In genomic region chr1:21059021-21059420, GRCh38 we compare ENCODE assay signal across 24 cellular contexts.
"Had no signal": no experiment of that assay in that cellular context is flagged by ENCODE, and none has a peak within 500 bp of the region (broad histone marks: within the 10 kb centered on the region; RNA-seq: fewer than 3 reads in every experiment).

No MANE protein-coding gene starts in this region.

- H3K36me3 ChIP-seq: brain microvascular endothelial cell, tibial nerve, uterus had no signal

- H2AFZ ChIP-seq: hepatocyte had no signal

- H3K36me3 Mint-ChIP-seq: activated CD4-positive, alpha-beta memory T cell treated with anti-CD3 and anti-CD28 coated beads for 36 hours; activated naive CD8-positive, alpha-beta T cell treated with anti-CD3 and anti-CD28 coated beads for 36 hours; natural killer cell treated with Interleukin-12 subunit alpha and Interleukin-12 subunit beta and Interleukin-15 and Interleukin-18, amount 100 ng/mL, for 72 hours had no signal

- ATAC-seq: activated T-helper 17 cell treated with anti-CD3 and anti-CD28 coated beads, Interleukin-2, amount 50 U/mL, for 72 hours; esophagus mucosa; natural killer cell treated with Interleukin-12 subunit alpha and Interleukin-12 subunit beta and Interleukin-15 and Interleukin-18, amount 100 ng/mL, for 72 hours; T-cell had no signal

- H3K4me3 Mint-ChIP-seq: activated B cell treated with CpG ODN at 0.5 μM for 24 hours; activated CD4-positive, alpha-beta memory T cell treated with anti-CD3 and anti-CD28 coated beads for 36 hours; activated naive CD8-positive, alpha-beta T cell treated with anti-CD3 and anti-CD28 coated beads for 36 hours; activated T-helper 17 cell treated with anti-CD3 and anti-CD28 coated beads, Interleukin-2, amount 50 U/mL, for 72 hours; natural killer cell treated with Interleukin-12 subunit alpha and Interleukin-12 subunit beta and Interleukin-15 and Interleukin-18, amount 100 ng/mL, for 72 hours; T-cell had no signal

- H3K27ac ChIP-seq: brain microvascular endothelial cell, hepatocyte, tibial nerve, uterus had no signal

- H3K4me1 ChIP-seq: uterus had no signal

- H3K27ac Mint-ChIP-seq: activated B cell treated with CpG ODN at 0.5 μM for 24 hours; activated CD4-positive, alpha-beta memory T cell treated with anti-CD3 and anti-CD28 coated beads for 36 hours; activated naive CD8-positive, alpha-beta T cell treated with anti-CD3 and anti-CD28 coated beads for 36 hours; activated T-helper 17 cell treated with anti-CD3 and anti-CD28 coated beads, Interleukin-2, amount 50 U/mL, for 72 hours; natural killer cell treated with Interleukin-12 subunit alpha and Interleukin-12 subunit beta and Interleukin-15 and Interleukin-18, amount 100 ng/mL, for 72 hours had no signal

- H3K4me1 Mint-ChIP-seq: activated B cell treated with CpG ODN at 0.5 μM for 24 hours; activated naive CD8-positive, alpha-beta T cell treated with anti-CD3 and anti-CD28 coated beads for 36 hours; activated T-helper 17 cell treated with anti-CD3 and anti-CD28 coated beads, Interleukin-2, amount 50 U/mL, for 72 hours; T-cell had no signal

- H3K27me3 Mint-ChIP-seq: activated B cell treated with CpG ODN at 0.5 μM for 24 hours; activated CD4-positive, alpha-beta memory T cell treated with anti-CD3 and anti-CD28 coated beads for 36 hours; activated naive CD8-positive, alpha-beta T cell treated with anti-CD3 and anti-CD28 coated beads for 36 hours; activated T-helper 17 cell treated with anti-CD3 and anti-CD28 coated beads, Interleukin-2, amount 50 U/mL, for 72 hours; natural killer cell treated with Interleukin-12 subunit alpha and Interleukin-12 subunit beta and Interleukin-15 and Interleukin-18, amount 100 ng/mL, for 72 hours; T-cell had no signal

- H3K9me3 ChIP-seq: tibial nerve, uterus had no signal

- DNase-seq: activated B cell treated with CpG ODN at 0.5 μM for 24 hours; activated CD4-positive, alpha-beta memory T cell treated with anti-CD3 and anti-CD28 coated beads for 36 hours; activated CD4-positive, alpha-beta T cell treated with anti-CD3 and anti-CD28 coated beads for 4 hours; activated naive CD4-positive, alpha-beta T cell; activated naive CD8-positive, alpha-beta T cell treated with anti-CD3 and anti-CD28 coated beads for 36 hours; activated T-cell treated with anti-CD3 and anti-CD28 coated beads for 4 hours; amygdala; brain microvascular endothelial cell; cerebellar nuclear complex; effector CD8-positive, alpha-beta T cell; left colon; posterior cingulate gyrus; stimulated activated CD4-positive, alpha-beta T cell treated with anti-CD3 and anti-CD28 coated beads, Interleukin-12 subunit alpha, Interleukin-12 subunit beta, amount 100 ng/mL, for 4 hours; stimulated activated CD4-positive, alpha-beta T cell treated with anti-CD3 and anti-CD28 coated beads, Interleukin-2, amount 100 ng/mL, for 24 hours; stimulated activated naive CD4-positive, alpha-beta T cell treated with Interleukin-2 at 50 U/mL for 16 hours; T-cell; T-helper 9 cell; uterus had no signal

- H3K4me2 ChIP-seq: hepatocyte had no signal

- H3K27me3 ChIP-seq: brain microvascular endothelial cell, hepatocyte, tibial nerve, uterus had no signal

- H3K4me3 ChIP-seq: hepatocyte, lung, tibial nerve, uterus had no signal

- H3K9me3 Mint-ChIP-seq: activated B cell treated with CpG ODN at 0.5 μM for 24 hours; activated CD4-positive, alpha-beta memory T cell treated with anti-CD3 and anti-CD28 coated beads for 36 hours; activated naive CD8-positive, alpha-beta T cell treated with anti-CD3 and anti-CD28 coated beads for 36 hours; activated T-helper 17 cell treated with anti-CD3 and anti-CD28 coated beads, Interleukin-2, amount 50 U/mL, for 72 hours; natural killer cell treated with Interleukin-12 subunit alpha and Interleukin-12 subunit beta and Interleukin-15 and Interleukin-18, amount 100 ng/mL, for 72 hours; T-cell had no signal
